In genomic region chr6:16264785-16265184, GRCh38 we compare ENCODE assay signal across 17 cellular contexts. TPM values are rescaled to one million over a fixed set of nuclear protein-coding genes. Genes with fewer than 3 reads are reported as not detected.
DNase-seq lines count a peak whose midpoint lies in the region; ATAC-seq, FAIRE-seq and TF ChIP-seq lines count a peak whose summit lies in the region.
"Had no signal": no experiment of that assay in that cellular context is flagged by ENCODE, and none has a peak within 500 bp of the region (broad histone marks: within the 10 kb centered on the region; RNA-seq: fewer than 3 reads in every experiment).

No MANE protein-coding gene starts in this region.

- no peak for TF ChIP-seq RAD21 in K562 (CRISPR knock-in tag; conservative IDR thresholded peaks at IDR 0.05 in 1 of 2, IDR thresholded peaks at IDR 0.05 in 1 of 2)

- no peaks in the 10 kb centered on the region for H3K36me3 Mint-ChIP-seq in CD8-positive, alpha-beta memory T cell
- H3K36me3 Mint-ChIP-seq: CD4-positive, alpha-beta memory T cell had no signal

- ATAC-seq in K562 (no peak), gastrocnemius medialis (no peak)

- peak overlapping the region; percentile 70 for H3K27ac ChIP-seq in CD8-positive, alpha-beta memory T cell (ENCODE audit: low read depth, low read length)
- H3K27ac ChIP-seq in K562 (ENCODE audit: extremely low read depth, low read depth, low read length) (peak overlapping the region; percentile 83), mesendoderm (ENCODE audit: low read depth, low read length) (peak overlapping the region; percentile 96), gastrocnemius medialis (peak overlapping the region in 3 of 4 donors; percentile 11 to 50 (median 39)), right atrium auricular region (no peak overlapping the region)
- H3K27ac ChIP-seq: GM23248 had no signal

- H3K4me2 ChIP-seq in K562 (ENCODE audit: insufficient read depth, low read length) (peak overlapping the region; percentile 86), mesendoderm (ENCODE audit: low read length) (no peak overlapping the region)

- H3K27ac Mint-ChIP-seq in CD8-positive, alpha-beta memory T cell = no peak overlapping the region
- H3K27ac Mint-ChIP-seq: CD4-positive, alpha-beta memory T cell had no signal

- H3K4me1 ChIP-seq in CD8-positive, alpha-beta memory T cell (ENCODE audit: insufficient read depth, low read length) = no peaks in the 10 kb centered on the region
- H3K4me1 ChIP-seq in K562 (replicated peaks in 1 of 2; ENCODE audit: control insufficient read depth in 2 of 2, insufficient read depth in 2 of 2, low read length in 2 of 2) (peaks cover 19 to 31% of the 10 kb centered on the region in 2 experiments), mesendoderm (ENCODE audit: control insufficient read depth, low read depth, low read length) (peaks cover 3% of the 10 kb centered on the region), gastrocnemius medialis (peaks cover 0 to 19% of the 10 kb centered on the region in 2 donors), right atrium auricular region (no peaks in the 10 kb centered on the region)
- H3K4me1 ChIP-seq: Caco-2 had no signal

- H2BK120ac ChIP-seq in mesendoderm (ENCODE audit: low read depth, low read length) = peak overlapping the region; percentile 46

- no peak for TF ChIP-seq EP300 in K562 (IDR thresholded peaks at IDR 0.05; ENCODE audit: low read length)

- H3K23ac ChIP-seq in mesendoderm (ENCODE audit: low read length) = no peak overlapping the region

- peak overlapping the region; percentile 61 for H3K56ac ChIP-seq in mesendoderm (ENCODE audit: low read length)

- no peaks in the 10 kb centered on the region for H3K36me3 ChIP-seq in CD8-positive, alpha-beta memory T cell (ENCODE audit: insufficient read depth, low read length)
- H3K36me3 ChIP-seq in K562 (ENCODE audit: control insufficient read depth, insufficient read depth, low read length) = peaks cover 29% of the 10 kb centered on the region
- peaks cover 2% of the 10 kb centered on the region for H3K36me3 ChIP-seq in mesendoderm (ENCODE audit: control insufficient read depth, insufficient read depth, low read length)
- peaks cover 0 to 11% of the 10 kb centered on the region in 2 donors for H3K36me3 ChIP-seq in gastrocnemius medialis
- H3K36me3 ChIP-seq in right atrium auricular region = no peaks in the 10 kb centered on the region

- H2BK15ac ChIP-seq in mesendoderm (replicated peaks; ENCODE audit: low read depth) = no peak overlapping the region

- H4K8ac ChIP-seq in mesendoderm (ENCODE audit: low read depth, low read length) = no peak overlapping the region

- H3K9me3 Mint-ChIP-seq in CD8-positive, alpha-beta memory T cell = no peaks in the 10 kb centered on the region
- H3K9me3 Mint-ChIP-seq: CD4-positive, alpha-beta memory T cell had no signal

- POLR2A ChIA-PET in CD8-positive, alpha-beta memory T cell (lab: Charles Lee) = no interaction called here
- POLR2A ChIA-PET in K562 (lab: Yijun Ruan, JAX) = interaction anchor here (1.1 to 3.8 kb wide), 19 partner anchors 9 to 738 kb away, joined by 3 to 116 read pairs (median 15); partner anchors contain the start of gene GMPR

- TF ChIP-seq CTCF in K562 (IDR thresholded peaks at IDR 0.05 in 2 of 3, conservative IDR thresholded peaks at IDR 0.05 in 1 of 3; ENCODE audit: insufficient read depth in 2 of 3, low read depth in 1 of 3, low read length in 3 of 3) (no peak), gastrocnemius medialis (IDR thresholded peaks at IDR 0.05 in 4 of 5, conservative IDR thresholded peaks at IDR 0.05 in 1 of 5) (no peak), right atrium auricular region (IDR thresholded peaks at IDR 0.05) (no peak)

- H3K4ac ChIP-seq in mesendoderm (ENCODE audit: low read depth, low read length) = peak overlapping the region; percentile 88

- TF ChIP-seq POLR2A in K562 (conservative IDR thresholded peaks at IDR 0.05) = no peak
- no peak for TF ChIP-seq POLR2A in gastrocnemius medialis (IDR thresholded peaks at IDR 0.05)

- no peaks in the 10 kb centered on the region for H3K4me1 Mint-ChIP-seq in CD8-positive, alpha-beta memory T cell
- H3K4me1 Mint-ChIP-seq: CD4-positive, alpha-beta memory T cell had no signal

- H4K5ac ChIP-seq in mesendoderm (ENCODE audit: low read length) = no peak overlapping the region

- no peak overlapping the region for H2AFZ ChIP-seq in K562 (ENCODE audit: low read depth, low read length)
- H2AFZ ChIP-seq: GM23248 had no signal

- BruUV-seq in K562 (replicated peaks; lab: Mats Ljungman, UMichigan) = no TSS peak

- in situ Hi-C loops in K562 (cut with MboI) = no loop called here
- in situ Hi-C loops in gastrocnemius medialis (cut with MboI; ENCODE audit: low sequenced_read_pairs in 4 of 4) = no loop called here

- H2AK5ac ChIP-seq in mesendoderm (ENCODE audit: low read length) = peak overlapping the region; percentile 96

- H3K9ac ChIP-seq in K562 (ENCODE audit: insufficient read depth in 1 of 2, low read depth in 2 of 2, low read length in 2 of 2) (peak overlapping the region in 1 of 2 experiments; percentile 65; a peak in 2 of 4 replicates), mesendoderm (ENCODE audit: low read length) (no peak overlapping the region)
- H3K9ac ChIP-seq: GM23248 had no signal

- H3K27me3 ChIP-seq in CD8-positive, alpha-beta memory T cell (ENCODE audit: insufficient read depth, low read length, poor library complexity, severe bottlenecking) = no peaks in the 10 kb centered on the region
- H3K27me3 ChIP-seq in K562 (ENCODE audit: control insufficient read depth in 2 of 2, insufficient read depth in 2 of 2, low read length in 2 of 2) (no peaks in the 10 kb centered on the region), mesendoderm (ENCODE audit: insufficient read depth, low read length, poor library complexity) (no peaks in the 10 kb centered on the region), gastrocnemius medialis (no peaks in the 10 kb centered on the region), right atrium auricular region (no peaks in the 10 kb centered on the region)

- CTCF ChIA-PET in CD8-positive, alpha-beta memory T cell (lab: Charles Lee) = no interaction called here
- CTCF ChIA-PET in K562 (lab: Yijun Ruan, JAX; ENCODE audit: low intra/inter-chr PET ratio) = no interaction called here

- peak overlapping the region; percentile 95 for H3K18ac ChIP-seq in mesendoderm (ENCODE audit: low read length)

- no peaks in the 10 kb centered on the region for H3K9me1 ChIP-seq in K562 (ENCODE audit: control insufficient read depth, insufficient read depth, low read length)

- H3K79me1 ChIP-seq in mesendoderm (ENCODE audit: low read length) = no peaks in the 10 kb centered on the region

- H3K9me3 ChIP-seq in CD8-positive, alpha-beta memory T cell (ENCODE audit: low read length) = no peaks in the 10 kb centered on the region
- H3K9me3 ChIP-seq in K562 (replicated peaks; ENCODE audit: control insufficient read depth, insufficient read depth, low read depth, low read length) (peaks cover 3% of the 10 kb centered on the region; the same call in 1 of the 2 replicates), gastrocnemius medialis (no peaks in the 10 kb centered on the region), right atrium auricular region (no peaks in the 10 kb centered on the region)
- H3K9me3 ChIP-seq: Caco-2 had no signal

- H3K27me3 Mint-ChIP-seq in CD8-positive, alpha-beta memory T cell = peaks cover 5 to 6% of the 10 kb centered on the region in 2 donors

- H2BK5ac ChIP-seq in mesendoderm (ENCODE audit: low read length) = peak overlapping the region; percentile 96

- H4K20me1 ChIP-seq in K562 (replicated peaks; ENCODE audit: control insufficient read depth, insufficient read depth, low read length) = no peaks in the 10 kb centered on the region; the same call in 1 of the 2 replicates

- no peak overlapping the region for H3K4me3 ChIP-seq in CD8-positive, alpha-beta memory T cell (ENCODE audit: low read length)
- H3K4me3 ChIP-seq in K562 (no peak overlapping the region), mesendoderm (ENCODE audit: low read length) (no peak overlapping the region), gastrocnemius medialis (no peak overlapping the region), right atrium auricular region (no peak overlapping the region)
- H3K4me3 ChIP-seq: GM23248 had no signal

- 92% methylated on average over 1 of the region's 2 CpGs for WGBS in K562 (ENCODE audit: insufficient coverage, low coverage, missing lambda C conversion rate)
- WGBS in mesendoderm (ENCODE audit: extremely low coverage, insufficient coverage, low lambda C conversion rate) = no CpG with 5 or more reads among the region's 2 CpGs

- no peak for DNase-seq in CD8-positive, alpha-beta memory T cell
- DNase-seq in K562 (ENCODE audit: extremely low read depth in 1 of 4, low spot score in 3 of 4) (no peak), mesendoderm (no peak), gastrocnemius medialis (no peak), NCI-H345 treated with DMSO at 0.1 percent for 48 hours (lab: John Stamatoyannopoulos, UW; ENCODE audit: unreplicated experiment) (no peak), SHP77 treated with DMSO at 0.1 percent for 48 hours (lab: John Stamatoyannopoulos, UW) (no peak), right atrium auricular region (ENCODE audit: low spot score) (no peak), NCI-H345 (lab: John Stamatoyannopoulos, UW) (no peak)
- DNase-seq: Caco-2; CD4-positive, alpha-beta memory T cell; DMS153; DND-41; GM23248; H9 had no signal

- intact Hi-C loops in K562 (cut with micrococcal nuclease) (loop anchor here (1.0 to 5.0 kb wide), 4 partner anchors 25 to 367 kb away; no protein-coding TSS in a partner anchor), gastrocnemius medialis (cut with DNase I; ENCODE audit: low total_unique reads) (no loop called here)

- no peak overlapping the region for H3K4me3 Mint-ChIP-seq in CD8-positive, alpha-beta memory T cell
- H3K4me3 Mint-ChIP-seq: CD4-positive, alpha-beta memory T cell; H9 had no signal

- no peak for FAIRE-seq in K562 (lab: Jason Lieb, UNC)
- FAIRE-seq: G401.6, GM12892, GM19239 had no signal

- H3K79me2 ChIP-seq in K562 (ENCODE audit: control insufficient read depth, insufficient read depth, low read length) = peaks cover 60% of the 10 kb centered on the region
- H3K79me2 ChIP-seq in mesendoderm (ENCODE audit: control insufficient read depth, insufficient read depth, low read length) = no peaks in the 10 kb centered on the region

RNA-seq across cellular contexts. Expression of gene GMPR, which starts 26.4 kb away (rescaled TPM):
- total RNA-seq in CD8-positive, alpha-beta memory T cell = 1 to 10 TPM in 1 of 2 experiments, under 1 TPM in 1; 0.66 to 1.4 TPM
- polyA plus RNA-seq in CD8-positive, alpha-beta memory T cell = 0.82 TPM
- total RNA-seq in K562 (2011; cell fraction: chromatin; rRNA removed; ENCODE audit: low replicate concordance) = 58.9 and 89.1 TPM in 2 replicates
- 52.6 and 53.0 TPM in 2 replicates for total RNA-seq in K562 (2011; cell fraction: nucleolus; rRNA removed)
- 58.1 and 58.7 TPM in 2 replicates for total RNA-seq in K562 (2011; cell fraction: nucleoplasm; rRNA removed)
- 42.5 and 46.2 TPM in 2 replicates for total RNA-seq in K562 (2014; rRNA removed)
- 34.1 and 34.6 TPM in 2 replicates for total RNA-seq in K562 (2014; rRNA removed; fragmentation: Illumina TruSeq; extraction: Trizol)
- 52.9 and 53.5 TPM in 2 replicates for total RNA-seq in K562 (2015; rRNA removed; fragmentation: Illumina TruSeq; extraction: Trizol)
- 64.1 and 73.7 TPM in 2 replicates for total RNA-seq in K562 (2021)
- 66.7 and 72.1 TPM in 2 replicates for polyA plus RNA-seq in K562 (2011; rRNA removed)
- 97.7 and 111 TPM in 2 replicates for polyA plus RNA-seq in K562 (2011; cell fraction: cytosol; rRNA removed)
- polyA plus RNA-seq in K562 (2011; cell fraction: nucleus; rRNA removed) = 50.2 and 57.5 TPM in 2 replicates
- 80.2 and 117 TPM in 2 replicates for polyA plus RNA-seq in K562 (2012)
- polyA plus RNA-seq in K562 (2014; fragmentation: Illumina TruSeq; extraction: Trizol) = 83.7 and 85.6 TPM in 2 replicates
- 10 to 100 TPM; 42.0 to 47.8 TPM for polyA plus RNA-seq in K562 (2014; fragmentation: Nextera tagmentation; extraction: Ambion mirVana)
- 45.6 and 49.8 TPM in 2 replicates for polyA plus RNA-seq in K562 (2014; rRNA removed)
- polyA minus RNA-seq in K562 (2011; rRNA and poly(A)+ RNA removed) = 82.0 and 85.1 TPM in 2 replicates
- polyA minus RNA-seq in K562 (2011; cell fraction: cytosol; rRNA and poly(A)+ RNA removed) = 38.0 and 45.0 TPM in 2 replicates
- 26.5 and 45.9 TPM in 2 replicates for polyA minus RNA-seq in K562 (2011; cell fraction: nucleus; rRNA and poly(A)+ RNA removed)
- 19.3 TPM for polyA plus RNA-seq in mesendoderm (2013, experiment 1 of 2)
- polyA plus RNA-seq in mesendoderm (2013, experiment 2 of 2) = 19.7 TPM
- 100 to 1,000 TPM; 109 to 266 (median 239) TPM for total RNA-seq in gastrocnemius medialis
- 10 to 100 TPM; 70.1 to 89.5 TPM for total RNA-seq in right atrium auricular region
- total RNA-seq: CD4-positive, alpha-beta memory T cell had no signal

Comparison
In these comparisons a context has a peak if more than half of its experiments do, and no peak if none do; other contexts are left out.
1. H3K27ac ChIP-seq: peak in CD8-positive, alpha-beta memory T cell (single experiment), K562 (single experiment), mesendoderm (single experiment) and gastrocnemius medialis (3 of 4); none in right atrium auricular region (0 of 2).
2. RNA of gene GMPR, which starts 26.4 kb away (total RNA-seq): 109 to 266 TPM in gastrocnemius medialis, 70.1 to 89.5 TPM in right atrium auricular region and 34.1 to 89.1 TPM in K562; 0.66 to 1.4 TPM in CD8-positive, alpha-beta memory T cell; every median in the first group is over 10 times any median in the second.